17 cellular contexts compared by ENCODE assay signal in genomic region chr16:9407206-9407758, GRCh38.
DNase-seq lines count a peak whose midpoint lies in the region; ATAC-seq and TF ChIP-seq lines count a peak whose summit lies in the region.
"Had no signal": no experiment of that assay in that cellular context is flagged by ENCODE, and none has a peak within 500 bp of the region (broad histone marks: within the 10 kb centered on the region; RNA-seq: fewer than 3 reads in every experiment).

No MANE protein-coding gene starts in this region.

- H3K4me1 ChIP-seq in MM.1S (ENCODE audit: low read length) = no peaks in the 10 kb centered on the region
- H3K4me1 ChIP-seq: BLaER1 had no signal

- H3K27me3 Mint-ChIP-seq in activated CD4-positive, alpha-beta memory T cell treated with anti-CD3 and anti-CD28 coated beads, Interleukin-2, amount 10 ng/mL, durations not matched to agents 7 days and 5 days = no peaks in the 10 kb centered on the region
- H3K27me3 Mint-ChIP-seq: CD4-positive, alpha-beta memory T cell had no signal

- H3K79me2 ChIP-seq in MM.1S (ENCODE audit: low read length) = no peaks in the 10 kb centered on the region

- no peak for ATAC-seq in GM18873 (IDR thresholded peaks at IDR 0.05; ENCODE audit: low FRiP score, unreplicated experiment)
- ATAC-seq: GM12878 had no signal

- CTCF ChIA-PET in activated CD4-positive, alpha-beta memory T cell treated with anti-CD3 and anti-CD28 coated beads, Interleukin-2, amount 10 ng/mL, durations not matched to agents 7 days and 5 days (lab: Charles Lee) = no interaction called here

- H3K9me2 ChIP-seq in MM.1S (replicated peaks; ENCODE audit: insufficient read depth, low read length) = no peaks in the 10 kb centered on the region

- TF ChIP-seq CTCF in WERI-Rb-1 (IDR thresholded peaks at IDR 0.05; ENCODE audit: low read depth, low read length) = peak; percentile 27; the same call in 1 of the 2 replicates
- TF ChIP-seq CTCF in MM.1S (IDR thresholded peaks at IDR 0.05; ENCODE audit: low read length) = no peak

- H3K36me3 ChIP-seq in H7 (replicated peaks; ENCODE audit: control insufficient read depth, insufficient read depth, low read length) = no peaks in the 10 kb centered on the region
- H3K36me3 ChIP-seq in WERI-Rb-1 = no peaks in the 10 kb centered on the region
- H3K36me3 ChIP-seq in MM.1S (replicated peaks; ENCODE audit: insufficient read depth, low read length) = no peaks in the 10 kb centered on the region
- H3K36me3 ChIP-seq: BLaER1 had no signal

- H3K27ac ChIP-seq in WERI-Rb-1 (peak overlapping the region; percentile 88), MM.1S (ENCODE audit: low read length) (no peak overlapping the region)
- H3K27ac ChIP-seq: BLaER1, GM23248, KMS-11 had no signal

- DNase-seq in ACHN = peak; percentile 16
- peak; percentile 19 for DNase-seq in H7
- DNase-seq in WERI-Rb-1 = peak; percentile 78
- peak; percentile 24 for DNase-seq in kidney tubule cell (ENCODE audit: low spot score)
- no peak for DNase-seq in MM.1S
- no peak for DNase-seq in central memory CD4-positive, alpha-beta T cell
- DNase-seq in activated CD4-positive, alpha-beta memory T cell treated with anti-CD3 and anti-CD28 coated beads, Interleukin-2, amount 10 ng/mL, durations not matched to agents 7 days and 5 days = no peak
- DNase-seq: CD4-positive, alpha-beta memory T cell; DMS53; DND-41; EL; GM23248 had no signal

- H2AFZ ChIP-seq in MM.1S (ENCODE audit: low read length) = no peak overlapping the region
- H2AFZ ChIP-seq: GM23248 had no signal

- no peak overlapping the region for H3K9ac ChIP-seq in MM.1S (ENCODE audit: low read length)
- H3K9ac ChIP-seq: BLaER1, GM23248, KMS-11 had no signal

- H3K4me1 Mint-ChIP-seq in activated CD4-positive, alpha-beta memory T cell treated with anti-CD3 and anti-CD28 coated beads, Interleukin-2, amount 10 ng/mL, durations not matched to agents 7 days and 5 days = no peaks in the 10 kb centered on the region
- H3K4me1 Mint-ChIP-seq: CD14-positive monocyte; CD4-positive, alpha-beta memory T cell had no signal

- no peaks in the 10 kb centered on the region for H3K36me3 Mint-ChIP-seq in activated CD4-positive, alpha-beta memory T cell treated with anti-CD3 and anti-CD28 coated beads, Interleukin-2, amount 10 ng/mL, durations not matched to agents 7 days and 5 days (ENCODE audit: low read depth)
- H3K36me3 Mint-ChIP-seq: CD14-positive monocyte; CD4-positive, alpha-beta memory T cell had no signal

- H3K4me3 ChIP-seq in H7 (ENCODE audit: insufficient read depth, low read depth, low read length) (no peak overlapping the region), WERI-Rb-1 (ENCODE audit: low read depth, low read length) (no peak overlapping the region), MM.1S (ENCODE audit: low read length) (no peak overlapping the region)
- H3K4me3 ChIP-seq: BLaER1, GM12878, GM23248 had no signal

- H3K9me3 ChIP-seq in WERI-Rb-1 (ENCODE audit: severe bottlenecking) (no peaks in the 10 kb centered on the region), MM.1S (replicated peaks; ENCODE audit: insufficient read depth, low read length) (no peaks in the 10 kb centered on the region)
- H3K9me3 ChIP-seq: BLaER1 had no signal

- H3K27me3 ChIP-seq in H7 (ENCODE audit: control insufficient read depth, insufficient read depth, low read length) (no peaks in the 10 kb centered on the region), WERI-Rb-1 (ENCODE audit: insufficient read depth, low read depth, severe bottlenecking) (no peaks in the 10 kb centered on the region), MM.1S (replicated peaks; ENCODE audit: insufficient read depth, low read length) (no peaks in the 10 kb centered on the region)
- H3K27me3 ChIP-seq: BLaER1 had no signal

- H3K9me3 Mint-ChIP-seq in activated CD4-positive, alpha-beta memory T cell treated with anti-CD3 and anti-CD28 coated beads, Interleukin-2, amount 10 ng/mL, durations not matched to agents 7 days and 5 days = peaks cover 9% of the 10 kb centered on the region

- H3K4me3 Mint-ChIP-seq in activated CD4-positive, alpha-beta memory T cell treated with anti-CD3 and anti-CD28 coated beads, Interleukin-2, amount 10 ng/mL, durations not matched to agents 7 days and 5 days = no peak overlapping the region
- H3K4me3 Mint-ChIP-seq: CD14-positive monocyte; CD4-positive, alpha-beta memory T cell had no signal

- no peak overlapping the region for H3K4me2 ChIP-seq in MM.1S (ENCODE audit: low read depth, low read length)
- H3K4me2 ChIP-seq: BLaER1, KMS-11 had no signal

- H3K27ac Mint-ChIP-seq in activated CD4-positive, alpha-beta memory T cell treated with anti-CD3 and anti-CD28 coated beads, Interleukin-2, amount 10 ng/mL, durations not matched to agents 7 days and 5 days = no peak overlapping the region
- H3K27ac Mint-ChIP-seq: CD14-positive monocyte had no signal

- POLR2A ChIA-PET in activated CD4-positive, alpha-beta memory T cell treated with anti-CD3 and anti-CD28 coated beads, Interleukin-2, amount 10 ng/mL, durations not matched to agents 7 days and 5 days (lab: Charles Lee) = no interaction called here

- H3F3A ChIP-seq in MM.1S (ENCODE audit: insufficient read depth, low read length) = no peaks in the 10 kb centered on the region

- no peaks in the 10 kb centered on the region for H4K20me1 ChIP-seq in MM.1S (ENCODE audit: insufficient read depth, low read length)
- H4K20me1 ChIP-seq: BLaER1 had no signal

- in situ Hi-C loops in ACHN (cut with HindIII; ENCODE audit: low pct_ligation_motif_present, low pct_unique_long_range_greater_than_20kb, low sequenced_read_pairs) = no loop called here

Comparison
In these comparisons a context has a peak if more than half of its experiments do, and no peak if none do; other contexts are left out.
1. DNase-seq: peak in ACHN (single experiment), H7 (single experiment), WERI-Rb-1 (single experiment) and kidney tubule cell (single experiment); none in MM.1S (single experiment), central memory CD4-positive, alpha-beta T cell (single experiment) and activated CD4-positive, alpha-beta memory T cell treated with anti-CD3 and anti-CD28 coated beads, Interleukin-2, amount 10 ng/mL, durations not matched to agents 7 days and 5 days (single experiment).